24 cellular contexts compared by ENCODE assay signal in genomic region chr18:11027862-11028261, GRCh38.
DNase-seq lines count a peak whose midpoint lies in the region; ATAC-seq and TF ChIP-seq lines count a peak whose summit lies in the region.
"Had no signal": no experiment of that assay in that cellular context is flagged by ENCODE, and none has a peak within 500 bp of the region (broad histone marks: within the 10 kb centered on the region; RNA-seq: fewer than 3 reads in every experiment).

No MANE protein-coding gene starts in this region.

- WGBS in esophagus squamous epithelium, 2 donors: 41 to 53% methylated on average over 4 of the region's 4 CpGs

- CTCF ChIA-PET in activated CD4-positive, alpha-beta T cell treated with anti-CD3 and anti-CD28 coated beads, Interleukin-2, amount 10 ng/mL, durations not matched to agents 7 days and 5 days (lab: Charles Lee): no interaction called here

- TF ChIP-seq CTCF in GM13976 (IDR thresholded peaks at IDR 0.05; ENCODE audit: borderline replicate concordance, control extremely low read depth, extremely low read depth, insufficient read depth, missing control alignments) (no peak), GM20000 (IDR thresholded peaks at IDR 0.05; ENCODE audit: extremely low read depth, missing control alignments) (no peak), brain microvascular endothelial cell (IDR thresholded peaks at IDR 0.05; ENCODE audit: low read depth, low read length, missing control alignments) (no peak), esophagus squamous epithelium (IDR thresholded peaks at IDR 0.05) (no peak)

- no peaks in the 10 kb centered on the region for H3K27me3 Mint-ChIP-seq in activated CD4-positive, alpha-beta T cell treated with anti-CD3 and anti-CD28 coated beads, Interleukin-2, amount 10 ng/mL, durations not matched to agents 7 days and 5 days
- H3K27me3 Mint-ChIP-seq: CD4-positive, alpha-beta T cell; stimulated activated naive CD8-positive, alpha-beta T cell treated with anti-CD3 and anti-CD28 coated beads, Interleukin-15, Interleukin-2, amounts not matched to agents 100 ng/mL and 50 ng/mL, for 24 hours; type B pancreatic cell had no signal

- H3K4me3 ChIP-seq in brain microvascular endothelial cell (ENCODE audit: low read depth, low read length) (no peak overlapping the region), esophagus squamous epithelium (no peak overlapping the region)
- H3K4me3 ChIP-seq: heart right ventricle, K562 had no signal

- H3K36me3 ChIP-seq in brain microvascular endothelial cell (replicated peaks): no peaks in the 10 kb centered on the region
- H3K36me3 ChIP-seq in esophagus squamous epithelium: no peaks in the 10 kb centered on the region
- H3K36me3 ChIP-seq: heart right ventricle had no signal

- no peaks in the 10 kb centered on the region for H3K9me3 ChIP-seq in esophagus squamous epithelium

- POLR2A ChIA-PET in activated CD4-positive, alpha-beta T cell treated with anti-CD3 and anti-CD28 coated beads, Interleukin-2, amount 10 ng/mL, durations not matched to agents 7 days and 5 days (lab: Charles Lee): interaction anchor here (0.6 kb wide), 1 partner anchor 171 kb away, joined by 3 read pairs; no protein-coding TSS in a partner anchor

- in situ Hi-C loops in GM13976 (cut with MboI; ENCODE audit: low sequenced_read_pairs, unreplicated experiment): loop anchor here (25.0 kb wide), 1 partner anchor 109 kb away; the partner anchor contains the start of gene PIEZO2
- in situ Hi-C loops in brain microvascular endothelial cell (cut with HindIII; ENCODE audit: low pct_ligation_motif_present, low sequenced_read_pairs): no loop called here

- TF ChIP-seq POLR2A in esophagus squamous epithelium (IDR thresholded peaks at IDR 0.05): no peak

- ATAC-seq in HG03280 (IDR thresholded peaks at IDR 0.05; ENCODE audit: unreplicated experiment): peak; percentile 93
- ATAC-seq: activated naive CD4-positive, alpha-beta T cell treated with anti-CD3 and anti-CD28 coated beads, Interleukin-2, amount 50 U/mL, for 72 hours; K562; Right ventricle myocardium inferior; WTC11 had no signal

- no peaks in the 10 kb centered on the region for H3K9me3 Mint-ChIP-seq in activated CD4-positive, alpha-beta T cell treated with anti-CD3 and anti-CD28 coated beads, Interleukin-2, amount 10 ng/mL, durations not matched to agents 7 days and 5 days
- H3K9me3 Mint-ChIP-seq: activated naive CD4-positive, alpha-beta T cell treated with anti-CD3 and anti-CD28 coated beads, Interleukin-2, amount 50 U/mL, for 72 hours; CD4-positive, alpha-beta T cell; naive B cell; stimulated activated naive CD8-positive, alpha-beta T cell treated with anti-CD3 and anti-CD28 coated beads, Interleukin-15, Interleukin-2, amounts not matched to agents 100 ng/mL and 50 ng/mL, for 24 hours; type B pancreatic cell had no signal

- peak; percentile 69 for DNase-seq in GM13976 (ENCODE audit: low spot score)
- peak; percentile 61 for DNase-seq in GM20000 (ENCODE audit: low spot score)
- peak; percentile 64 for DNase-seq in dermis blood vessel endothelial cell
- no peak for DNase-seq in brain microvascular endothelial cell
- no peak for DNase-seq in activated CD4-positive, alpha-beta T cell treated with anti-CD3 and anti-CD28 coated beads, Interleukin-2, amount 10 ng/mL, durations not matched to agents 7 days and 5 days
- DNase-seq in NCI-H2081 treated with DMSO at 0.1 percent for 48 hours (lab: John Stamatoyannopoulos, UW): no peak
- no peak for DNase-seq in esophagus squamous epithelium (lab: John Stamatoyannopoulos, UW)
- DNase-seq: CD4-positive, alpha-beta T cell; DMS79; heart right ventricle; immature natural killer cell; naive B cell; NCI-H1092; NCI-H2081; NCI-H510A; stimulated activated CD4-positive, alpha-beta T cell treated with anti-CD3 and anti-CD28 coated beads, Interleukin-1b, Interleukin-23, amount 100 ng/mL, for 48 hours had no signal

- H3K4me1 Mint-ChIP-seq in activated CD4-positive, alpha-beta T cell treated with anti-CD3 and anti-CD28 coated beads, Interleukin-2, amount 10 ng/mL, durations not matched to agents 7 days and 5 days: no peaks in the 10 kb centered on the region
- H3K4me1 Mint-ChIP-seq: immature natural killer cell, naive B cell had no signal

- intact Hi-C loops in esophagus squamous epithelium (cut with DNase I): no loop called here

- H3K27ac ChIP-seq in brain microvascular endothelial cell: no peak overlapping the region
- H3K27ac ChIP-seq in esophagus squamous epithelium: no peak overlapping the region
- H3K27ac ChIP-seq: heart right ventricle, HL-60 had no signal

- H3K27me3 ChIP-seq in brain microvascular endothelial cell (replicated peaks) (no peaks in the 10 kb centered on the region), esophagus squamous epithelium (no peaks in the 10 kb centered on the region)

- no peak overlapping the region for H3K4me3 Mint-ChIP-seq in activated CD4-positive, alpha-beta T cell treated with anti-CD3 and anti-CD28 coated beads, Interleukin-2, amount 10 ng/mL, durations not matched to agents 7 days and 5 days
- H3K4me3 Mint-ChIP-seq: CD4-positive, alpha-beta T cell; immature natural killer cell; naive B cell; stimulated activated naive CD8-positive, alpha-beta T cell treated with anti-CD3 and anti-CD28 coated beads, Interleukin-15, Interleukin-2, amounts not matched to agents 100 ng/mL and 50 ng/mL, for 24 hours; type B pancreatic cell; WTC11 had no signal

- H3K4me1 ChIP-seq in esophagus squamous epithelium: no peaks in the 10 kb centered on the region

- H3K36me3 Mint-ChIP-seq in activated CD4-positive, alpha-beta T cell treated with anti-CD3 and anti-CD28 coated beads, Interleukin-2, amount 10 ng/mL, durations not matched to agents 7 days and 5 days (ENCODE audit: low read depth): no peaks in the 10 kb centered on the region
- H3K36me3 Mint-ChIP-seq: activated naive CD4-positive, alpha-beta T cell treated with anti-CD3 and anti-CD28 coated beads, Interleukin-2, amount 50 U/mL, for 72 hours; immature natural killer cell; naive B cell had no signal

- H3K27ac Mint-ChIP-seq in activated CD4-positive, alpha-beta T cell treated with anti-CD3 and anti-CD28 coated beads, Interleukin-2, amount 10 ng/mL, durations not matched to agents 7 days and 5 days: no peak overlapping the region
- H3K27ac Mint-ChIP-seq: activated naive CD4-positive, alpha-beta T cell treated with anti-CD3 and anti-CD28 coated beads, Interleukin-2, amount 50 U/mL, for 72 hours; CD4-positive, alpha-beta T cell; immature natural killer cell; naive B cell; stimulated activated naive CD8-positive, alpha-beta T cell treated with anti-CD3 and anti-CD28 coated beads, Interleukin-15, Interleukin-2, amounts not matched to agents 100 ng/mL and 50 ng/mL, for 24 hours; type B pancreatic cell; WTC11 had no signal

Comparison
In these comparisons a context has a peak if more than half of its experiments do, and no peak if none do; other contexts are left out.
1. DNase-seq: peak in GM13976 (single experiment), GM20000 (single experiment) and dermis blood vessel endothelial cell (single experiment); none in brain microvascular endothelial cell (single experiment), activated CD4-positive, alpha-beta T cell treated with anti-CD3 and anti-CD28 coated beads, Interleukin-2, amount 10 ng/mL, durations not matched to agents 7 days and 5 days (single experiment), NCI-H2081 treated with DMSO at 0.1 percent for 48 hours (single experiment) and esophagus squamous epithelium (single experiment).